Comparison of ENCODE assay signal across 8 cellular contexts in genomic region chr14:73026845-73027542, GRCh38. TPM values are rescaled to one million over a fixed set of nuclear protein-coding genes. Genes with fewer than 3 reads are reported as not detected.
DNase-seq lines count a peak whose midpoint lies in the region; ATAC-seq and TF ChIP-seq lines count a peak whose summit lies in the region.

TSS of gene ZFYVE1 (minus strand) at chr14:73027106. CDS start at chr14:73024508, 2,598 bp downstream.

- intact Hi-C loops in CD4-positive, alpha-beta memory T cell (cut with micrococcal nuclease), result loop anchor here (1.0 to 10.0 kb wide), 4 partner anchors 31 to 431 kb away; partner anchors contain the start of genes DCAF4, NUMB, PSEN1 and RBM25

- H3K27me3 ChIP-seq in CD4-positive, alpha-beta memory T cell (ENCODE audit: insufficient read depth, low read length), result no peaks in the 10 kb centered on the region
- H3K27me3 ChIP-seq in lung (ENCODE audit: control insufficient read depth, insufficient read depth), result no peaks in the 10 kb centered on the region

- no peak for TF ChIP-seq CTCF in lung (IDR thresholded peaks at IDR 0.05; ENCODE audit: control extremely low read depth, extremely low read depth)

- H3K36me3 ChIP-seq in CD4-positive, alpha-beta memory T cell (ENCODE audit: insufficient read depth, low read length), result peaks cover 11% of the 10 kb centered on the region
- peaks cover 3 to 5% of the 10 kb centered on the region in 2 donors for H3K36me3 ChIP-seq in lung (ENCODE audit: control insufficient read depth in 2 of 2, insufficient read depth in 2 of 2, low read length in 2 of 2)

- H3K9me3 ChIP-seq in CD4-positive, alpha-beta memory T cell (ENCODE audit: control insufficient read depth in 1 of 2, low read length in 2 of 2), result no peaks in the 10 kb centered on the region
- no peaks in the 10 kb centered on the region for H3K9me3 ChIP-seq in lung (ENCODE audit: control insufficient read depth in 2 of 2, insufficient read depth in 1 of 2, low read length in 1 of 2)

- DNase-seq in CD4-positive, alpha-beta memory T cell, result peak; percentile 86 to 94 (median 89)
- DNase-seq in HS-27A (ENCODE audit: low read depth), result peak; percentile 92
- DNase-seq in NK-92 (lab: John Stamatoyannopoulos, UW; ENCODE audit: unreplicated experiment), result peak; percentile 49
- DNase-seq in activated CD8-positive, alpha-beta memory T cell treated with anti-CD3 and anti-CD28 coated beads for 1 hour (ENCODE audit: extremely low read depth in 1 of 2, low read depth in 1 of 2), result peak; percentile 72 to 81
- DNase-seq in effector CD8-positive, alpha-beta T cell (lab: John Stamatoyannopoulos, UW), result peak; percentile 79
- peak; percentile 96 for DNase-seq in lung (ENCODE audit: low spot score)
- DNase-seq in stimulated activated CD4-positive, alpha-beta T cell treated with anti-CD3 and anti-CD28 coated beads, TNF-alpha, amount 100 ng/mL, for 4 hours (ENCODE audit: low read depth in 3 of 3), result peak; percentile 75 to 83 (median 82)

- peak within 1 kb of the TSS; percentile 47 to 88 for H3K4me3 ChIP-seq in CD4-positive, alpha-beta memory T cell (ENCODE audit: low read length in 2 of 2)
- peak within 1 kb of the TSS; percentile 72 for H3K4me3 ChIP-seq in lung

- peak within 1 kb of the TSS; percentile 69 for H3K27ac ChIP-seq in CD4-positive, alpha-beta memory T cell (ENCODE audit: low read depth, low read length)
- peak within 1 kb of the TSS; percentile 85 to 89 for H3K27ac ChIP-seq in lung (ENCODE audit: low read depth in 1 of 2, low read length in 1 of 2)

- H3K36me3 Mint-ChIP-seq in CD4-positive, alpha-beta memory T cell, result peaks cover 17 to 35% of the 10 kb centered on the region in 2 donors

- H3K4me3 Mint-ChIP-seq in CD4-positive, alpha-beta memory T cell, result peak within 1 kb of the TSS; percentile 97 to 99 (median 98)

- peak within 1 kb of the TSS; percentile 69 to 98 (median 95) for H3K27ac Mint-ChIP-seq in CD4-positive, alpha-beta memory T cell

- no peaks in the 10 kb centered on the region for H3K27me3 Mint-ChIP-seq in CD4-positive, alpha-beta memory T cell

- ATAC-seq in GM19467 (IDR thresholded peaks at IDR 0.05; ENCODE audit: unreplicated experiment) (peak; percentile 92), lung (ENCODE audit: insufficient read depth, low FRiP score) (peak; percentile 100)

- POLR2A ChIA-PET in CD4-positive, alpha-beta memory T cell (lab: Charles Lee; ENCODE audit: partially characterized antibody), result interaction anchor here (0.9 to 6.4 kb wide), 3 partner anchors 32 to 464 kb away, joined by 4 to 88 read pairs (median 6); partner anchors contain the start of genes PSEN1, RBM25 and RIOX1

- CTCF ChIA-PET in CD4-positive, alpha-beta memory T cell (lab: Charles Lee; ENCODE audit: partially characterized antibody), result interaction anchor here (0.9 to 1.7 kb wide), 7 partner anchors 14 to 122 kb away, joined by 3 to 10 read pairs (median 4); partner anchors contain the start of genes PSEN1 and RBM25

- peaks cover 30 to 47% (median 38%) of the 10 kb centered on the region in 4 donors for H3K4me1 Mint-ChIP-seq in CD4-positive, alpha-beta memory T cell

- 1% methylated on average over 32 to 42 of the region's 42 CpGs for WGBS in lung, 2 donors

- peaks cover 27% of the 10 kb centered on the region for H3K4me1 ChIP-seq in CD4-positive, alpha-beta memory T cell (ENCODE audit: insufficient read depth, low read length)
- peaks cover 0 to under 1% of the 10 kb centered on the region in 2 donors for H3K4me1 ChIP-seq in lung (ENCODE audit: control insufficient read depth in 2 of 2, insufficient read depth in 2 of 2, low read length in 2 of 2)

- H3K9me3 Mint-ChIP-seq in CD4-positive, alpha-beta memory T cell, result no peaks in the 10 kb centered on the region

RNA-seq across cellular contexts. Expression of gene ZFYVE1, which starts in this region (rescaled TPM):
- total RNA-seq in CD4-positive, alpha-beta memory T cell, result 10 to 100 TPM; 18.7 to 21.5 TPM
- 10 to 100 TPM in 1 of 2 donors, 1 to 10 TPM in 1; 4.5 to 11.0 TPM for polyA plus RNA-seq in CD4-positive, alpha-beta memory T cell
- 10 to 100 TPM; 17.1 to 17.7 TPM for total RNA-seq in lung
- 10 to 100 TPM in 1 of 2 donors, 1 to 10 TPM in 1; 4.1 to 11.4 TPM for polyA plus RNA-seq in lung

Comparison
In these comparisons a context has a peak if more than half of its experiments do, and no peak if none do; other contexts are left out.
1. Peak in every context shown above with its lines: DNase-seq, ATAC-seq, H3K4me3 ChIP-seq and H3K27ac ChIP-seq.